1 cellular context compared by ENCODE assay signal in the genomic region with DNA sequence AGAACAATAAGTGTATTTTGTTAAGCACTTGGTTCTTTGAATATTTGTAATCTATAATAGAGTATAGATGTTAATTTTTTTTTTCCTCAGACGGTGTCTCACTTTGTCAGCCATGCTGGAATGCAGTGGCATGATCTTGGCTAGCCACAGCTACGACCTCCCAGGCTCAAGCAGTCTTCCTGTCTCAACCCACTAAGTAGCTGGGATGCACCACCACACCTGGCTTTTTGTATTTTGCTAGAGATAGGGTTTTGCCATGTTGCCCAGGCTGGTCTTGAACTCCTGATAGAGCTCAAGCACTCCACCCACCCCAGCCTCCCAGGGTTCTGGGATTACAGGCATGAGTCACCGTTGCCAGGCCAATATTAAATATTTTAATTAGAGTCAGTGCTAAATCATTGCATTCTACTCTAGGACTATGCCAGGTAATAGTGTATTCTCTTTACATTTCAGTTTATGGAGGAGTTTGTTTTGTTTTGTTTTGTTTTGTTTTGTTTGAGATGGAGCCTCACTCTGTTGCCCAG.
TF ChIP-seq lines count a peak whose summit lies in the region.

No MANE protein-coding gene starts in this region.

TF ChIP-seq in HCT116, 20 proteins besides CTCF, POLR2A, EP300 and RAD21 (continued from another document):
- TF ChIP-seq, protein P1, sequence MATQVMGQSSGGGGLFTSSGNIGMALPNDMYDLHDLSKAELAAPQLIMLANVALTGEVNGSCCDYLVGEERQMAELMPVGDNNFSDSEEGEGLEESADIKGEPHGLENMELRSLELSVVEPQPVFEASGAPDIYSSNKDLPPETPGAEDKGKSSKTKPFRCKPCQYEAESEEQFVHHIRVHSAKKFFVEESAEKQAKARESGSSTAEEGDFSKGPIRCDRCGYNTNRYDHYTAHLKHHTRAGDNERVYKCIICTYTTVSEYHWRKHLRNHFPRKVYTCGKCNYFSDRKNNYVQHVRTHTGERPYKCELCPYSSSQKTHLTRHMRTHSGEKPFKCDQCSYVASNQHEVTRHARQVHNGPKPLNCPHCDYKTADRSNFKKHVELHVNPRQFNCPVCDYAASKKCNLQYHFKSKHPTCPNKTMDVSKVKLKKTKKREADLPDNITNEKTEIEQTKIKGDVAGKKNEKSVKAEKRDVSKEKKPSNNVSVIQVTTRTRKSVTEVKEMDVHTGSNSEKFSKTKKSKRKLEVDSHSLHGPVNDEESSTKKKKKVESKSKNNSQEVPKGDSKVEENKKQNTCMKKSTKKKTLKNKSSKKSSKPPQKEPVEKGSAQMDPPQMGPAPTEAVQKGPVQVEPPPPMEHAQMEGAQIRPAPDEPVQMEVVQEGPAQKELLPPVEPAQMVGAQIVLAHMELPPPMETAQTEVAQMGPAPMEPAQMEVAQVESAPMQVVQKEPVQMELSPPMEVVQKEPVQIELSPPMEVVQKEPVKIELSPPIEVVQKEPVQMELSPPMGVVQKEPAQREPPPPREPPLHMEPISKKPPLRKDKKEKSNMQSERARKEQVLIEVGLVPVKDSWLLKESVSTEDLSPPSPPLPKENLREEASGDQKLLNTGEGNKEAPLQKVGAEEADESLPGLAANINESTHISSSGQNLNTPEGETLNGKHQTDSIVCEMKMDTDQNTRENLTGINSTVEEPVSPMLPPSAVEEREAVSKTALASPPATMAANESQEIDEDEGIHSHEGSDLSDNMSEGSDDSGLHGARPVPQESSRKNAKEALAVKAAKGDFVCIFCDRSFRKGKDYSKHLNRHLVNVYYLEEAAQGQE (IDR thresholded peaks at IDR 0.05; ENCODE audit: low read depth) = no peak
- TF ChIP-seq CEBPB (IDR thresholded peaks at IDR 0.05; ENCODE audit: low read depth) (no peak), SRF (IDR thresholded peaks at IDR 0.05; ENCODE audit: low read depth) (no peak), ZNF274 (IDR thresholded peaks at IDR 0.05; ENCODE audit: low read depth, low read length) (no peak), CBX3 (IDR thresholded peaks at IDR 0.05; ENCODE audit: low read depth) (no peak), EGR1 (IDR thresholded peaks at IDR 0.05; ENCODE audit: low read depth) (no peak), TCF7L2 (IDR thresholded peaks at IDR 0.05; ENCODE audit: borderline replicate concordance, extremely low read depth, insufficient read depth, insufficient read length) (no peak), FOSL1 (IDR thresholded peaks at IDR 0.05; ENCODE audit: low read depth) (no peak), EZH2 (IDR thresholded peaks at IDR 0.05) (no peak), SP1 (IDR thresholded peaks at IDR 0.05; ENCODE audit: low read depth) (no peak), ELF1 (IDR thresholded peaks at IDR 0.05; ENCODE audit: borderline replicate concordance, low read depth) (no peak), POLR2AphosphoS5 (IDR thresholded peaks at IDR 0.05; ENCODE audit: low read depth, low read length) (no peak), JUND (IDR thresholded peaks at IDR 0.05) (no peak), SIN3A (IDR thresholded peaks at IDR 0.05; ENCODE audit: low read depth) (no peak)
- TF ChIP-seq, protein P2, sequence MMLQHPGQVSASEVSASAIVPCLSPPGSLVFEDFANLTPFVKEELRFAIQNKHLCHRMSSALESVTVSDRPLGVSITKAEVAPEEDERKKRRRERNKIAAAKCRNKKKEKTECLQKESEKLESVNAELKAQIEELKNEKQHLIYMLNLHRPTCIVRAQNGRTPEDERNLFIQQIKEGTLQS (IDR thresholded peaks at IDR 0.05) = no peak
- TF ChIP-seq, protein P3, sequence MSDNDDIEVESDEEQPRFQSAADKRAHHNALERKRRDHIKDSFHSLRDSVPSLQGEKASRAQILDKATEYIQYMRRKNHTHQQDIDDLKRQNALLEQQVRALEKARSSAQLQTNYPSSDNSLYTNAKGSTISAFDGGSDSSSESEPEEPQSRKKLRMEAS (IDR thresholded peaks at IDR 0.05) = no peak
